In the genomic region with DNA sequence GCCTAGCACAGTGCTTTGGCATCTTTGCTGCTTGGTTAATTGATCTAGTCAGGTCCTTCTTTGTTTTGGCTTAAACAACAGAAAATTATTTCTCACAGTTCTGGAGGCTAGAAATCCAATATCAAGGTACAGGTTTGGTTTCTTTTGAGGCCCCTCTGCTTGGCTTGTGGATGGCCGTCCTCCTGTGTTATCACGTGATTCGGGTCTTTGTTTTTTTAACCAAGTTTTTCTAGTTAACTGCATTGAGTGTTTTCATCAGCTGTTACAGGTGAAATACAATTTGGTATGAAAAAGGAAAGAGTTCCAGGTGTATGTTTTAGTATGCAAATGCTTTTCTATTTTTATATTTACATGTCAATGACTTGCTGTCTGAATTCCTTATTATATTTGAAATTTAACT, we compare ENCODE assay signal across 3 cellular contexts.
TF ChIP-seq lines count a peak whose summit lies in the region.

No MANE protein-coding gene starts in this region.

TF ChIP-seq in IMR-90, 13 proteins besides CTCF, POLR2A, EP300 and RAD21:
- TF ChIP-seq CEBPB (IDR thresholded peaks at IDR 0.05; ENCODE audit: low read depth, low read length) (no peak), RFX5 (IDR thresholded peaks at IDR 0.05; ENCODE audit: low read depth, low read length) (no peak), SMC3 (IDR thresholded peaks at IDR 0.05; ENCODE audit: low read depth, low read length) (no peak), MAZ (IDR thresholded peaks at IDR 0.05; ENCODE audit: borderline replicate concordance, low read depth, low read length) (no peak), FOS (IDR thresholded peaks at IDR 0.05; ENCODE audit: low read depth, low read length) (no peak), NFE2L2 (IDR thresholded peaks at IDR 0.05; ENCODE audit: low read depth, low read length) (no peak), MXI1 (IDR thresholded peaks at IDR 0.05; ENCODE audit: borderline replicate concordance, low read depth, low read length) (no peak), MAFK (IDR thresholded peaks at IDR 0.05; ENCODE audit: low read depth, low read length) (no peak), BHLHE40 (IDR thresholded peaks at IDR 0.05; ENCODE audit: low read depth, low read length) (no peak), CHD1 (IDR thresholded peaks at IDR 0.05; ENCODE audit: low read depth, low read length) (no peak), USF2 (IDR thresholded peaks at IDR 0.05; ENCODE audit: low read depth, low read length) (no peak), RCOR1 (IDR thresholded peaks at IDR 0.05; ENCODE audit: insufficient replicate concordance, low read length) (no peak), ELK1 (IDR thresholded peaks at IDR 0.05; ENCODE audit: borderline replicate concordance, low read depth, low read length) (no peak)

TF ChIP-seq in H1, 55 proteins besides CTCF, POLR2A, EP300 and RAD21:
- TF ChIP-seq CTBP2 (IDR thresholded peaks at IDR 0.05; ENCODE audit: borderline replicate concordance, insufficient read depth, insufficient read length, low read length) (no peak), SP4 (IDR thresholded peaks at IDR 0.05; ENCODE audit: low read length) (no peak), HDAC2 (IDR thresholded peaks at IDR 0.05; ENCODE audit: borderline replicate concordance in 1 of 2, low read depth in 2 of 2, low read length in 2 of 2) (no peak), EGR1 (IDR thresholded peaks at IDR 0.05; ENCODE audit: borderline replicate concordance, low read depth, low read length) (no peak), MAFK (IDR thresholded peaks at IDR 0.05; ENCODE audit: low read depth, low read length) (no peak), RBBP5 (IDR thresholded peaks at IDR 0.05; ENCODE audit: borderline replicate concordance, low read depth, low read length) (no peak), TAF7 (optimal IDR thresholded peaks at IDR 0.05; ENCODE audit: borderline replicate concordance, low read depth, low read length) (no peak), CEBPB (IDR thresholded peaks at IDR 0.05; ENCODE audit: low read depth, low read length) (no peak), ZNF274 (IDR thresholded peaks at IDR 0.05; ENCODE audit: borderline replicate concordance, extremely low read depth, low read length) (no peak)

TF ChIP-seq in neural cell, 6 proteins besides CTCF, POLR2A, EP300 and RAD21:
- TF ChIP-seq TAF1 (IDR thresholded peaks at IDR 0.05; ENCODE audit: low read depth) (no peak), EZH2 (IDR thresholded peaks at IDR 0.05; ENCODE audit: borderline replicate concordance, insufficient read depth, low read length, poor library complexity, severe bottlenecking) (no peak), POLR2AphosphoS5 (IDR thresholded peaks at IDR 0.05) (no peak), SMC3 (conservative IDR thresholded peaks at IDR 0.05; ENCODE audit: poor library complexity) (no peak), MXI1 (conservative IDR thresholded peaks at IDR 0.05; ENCODE audit: poor library complexity, severe bottlenecking) (no peak)
- TF ChIP-seq, protein P1, sequence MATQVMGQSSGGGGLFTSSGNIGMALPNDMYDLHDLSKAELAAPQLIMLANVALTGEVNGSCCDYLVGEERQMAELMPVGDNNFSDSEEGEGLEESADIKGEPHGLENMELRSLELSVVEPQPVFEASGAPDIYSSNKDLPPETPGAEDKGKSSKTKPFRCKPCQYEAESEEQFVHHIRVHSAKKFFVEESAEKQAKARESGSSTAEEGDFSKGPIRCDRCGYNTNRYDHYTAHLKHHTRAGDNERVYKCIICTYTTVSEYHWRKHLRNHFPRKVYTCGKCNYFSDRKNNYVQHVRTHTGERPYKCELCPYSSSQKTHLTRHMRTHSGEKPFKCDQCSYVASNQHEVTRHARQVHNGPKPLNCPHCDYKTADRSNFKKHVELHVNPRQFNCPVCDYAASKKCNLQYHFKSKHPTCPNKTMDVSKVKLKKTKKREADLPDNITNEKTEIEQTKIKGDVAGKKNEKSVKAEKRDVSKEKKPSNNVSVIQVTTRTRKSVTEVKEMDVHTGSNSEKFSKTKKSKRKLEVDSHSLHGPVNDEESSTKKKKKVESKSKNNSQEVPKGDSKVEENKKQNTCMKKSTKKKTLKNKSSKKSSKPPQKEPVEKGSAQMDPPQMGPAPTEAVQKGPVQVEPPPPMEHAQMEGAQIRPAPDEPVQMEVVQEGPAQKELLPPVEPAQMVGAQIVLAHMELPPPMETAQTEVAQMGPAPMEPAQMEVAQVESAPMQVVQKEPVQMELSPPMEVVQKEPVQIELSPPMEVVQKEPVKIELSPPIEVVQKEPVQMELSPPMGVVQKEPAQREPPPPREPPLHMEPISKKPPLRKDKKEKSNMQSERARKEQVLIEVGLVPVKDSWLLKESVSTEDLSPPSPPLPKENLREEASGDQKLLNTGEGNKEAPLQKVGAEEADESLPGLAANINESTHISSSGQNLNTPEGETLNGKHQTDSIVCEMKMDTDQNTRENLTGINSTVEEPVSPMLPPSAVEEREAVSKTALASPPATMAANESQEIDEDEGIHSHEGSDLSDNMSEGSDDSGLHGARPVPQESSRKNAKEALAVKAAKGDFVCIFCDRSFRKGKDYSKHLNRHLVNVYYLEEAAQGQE (IDR thresholded peaks at IDR 0.05; ENCODE audit: borderline replicate concordance), result no peak
